ENCODE assay signal across 8 cellular contexts in genomic region chr2:222318026-222318711, GRCh38. TPM values are rescaled to one million over a fixed set of nuclear protein-coding genes. Genes with fewer than 3 reads are reported as not detected.
A peak's percentile ranks its signal among the peaks of the same experiment; 100 is the strongest.
DNase-seq lines count a peak whose midpoint lies in the region; ATAC-seq, FAIRE-seq and TF ChIP-seq lines count a peak whose summit lies in the region.

No MANE protein-coding gene starts in this region.

- H2AFZ ChIP-seq in ACC112 (ENCODE audit: low read length, unreplicated experiment) = no peak overlapping the region

- H3K79me2 ChIP-seq in ACC112 (ENCODE audit: control insufficient read depth, insufficient read depth, low read length, unreplicated experiment) = no peaks in the 10 kb centered on the region

- no peaks in the 10 kb centered on the region for H3K9me3 Mint-ChIP-seq in central memory CD8-positive, alpha-beta T cell

- CTCF ChIA-PET in RWPE1 (lab: Yijun Ruan, JAX) = interaction anchor here (0.6 to 1.5 kb wide), 14 partner anchors 24 to 707 kb away, joined by 3 to 17 read pairs (median 4); no protein-coding TSS in a partner anchor

- peaks cover 76% of the 10 kb centered on the region for H3K27me3 Mint-ChIP-seq in central memory CD8-positive, alpha-beta T cell

- no peak overlapping the region for H3K9ac ChIP-seq in kidney (ENCODE audit: low read length in 2 of 2)

- no peaks in the 10 kb centered on the region for H3K36me3 Mint-ChIP-seq in central memory CD8-positive, alpha-beta T cell (ENCODE audit: insufficient read depth)

- H3K36me3 ChIP-seq in ACC112 (ENCODE audit: insufficient read depth, low read length) = no peaks in the 10 kb centered on the region
- no peaks in the 10 kb centered on the region for H3K36me3 ChIP-seq in kidney (ENCODE audit: control insufficient read depth in 1 of 2, insufficient read depth in 2 of 2, low read length in 2 of 2)
- H3K36me3 ChIP-seq in spleen = no peaks in the 10 kb centered on the region

- intact Hi-C loops in kidney (cut with DNase I) (no loop called here), spleen (cut with DNase I; ENCODE audit: low total_unique reads) (loop anchor here (5.0 kb wide), 1 partner anchor 249 kb away; no protein-coding TSS in a partner anchor)

- peaks cover 88% of the 10 kb centered on the region for H3K27me3 ChIP-seq in ACC112 (ENCODE audit: insufficient read depth, low read length)
- H3K27me3 ChIP-seq in spleen (replicated peaks in 1 of 7) = peaks cover 2 to 97% (median 54%) of the 10 kb centered on the region in 7 donors

- 0 to 2% (median 1%) methylated on average over 40 to 41 of the region's 41 CpGs for WGBS in spleen, 5 donors

- no peak for TF ChIP-seq POLR2A in spleen (IDR thresholded peaks at IDR 0.05)

- no peaks in the 10 kb centered on the region for H3K4me1 ChIP-seq in ACC112 (ENCODE audit: control insufficient read depth, insufficient read depth, low read length, unreplicated experiment)
- H3K4me1 ChIP-seq in kidney (ENCODE audit: control insufficient read depth in 1 of 2, insufficient read depth in 1 of 2, low read depth in 1 of 2, low read length in 2 of 2) = peaks cover 0 to 3% of the 10 kb centered on the region in 2 donors
- peaks cover 5 to 30% (median 20%) of the 10 kb centered on the region in 6 donors for H3K4me1 ChIP-seq in spleen

- H3K9me3 ChIP-seq in kidney (ENCODE audit: control insufficient read depth in 1 of 2, low read length in 2 of 2) = no peaks in the 10 kb centered on the region
- H3K9me3 ChIP-seq in spleen = no peaks in the 10 kb centered on the region

- peak; percentile 83 for DNase-seq in GM10266 (ENCODE audit: extremely low spot score)
- peak; percentile 78 for DNase-seq in HCEC 1CT
- peak; percentile 62 for DNase-seq in LHCN-M2 (ENCODE audit: low read depth)
- DNase-seq in RWPE1 (ENCODE audit: low spot score) = peak; percentile 71
- no peak for DNase-seq in central memory CD8-positive, alpha-beta T cell (ENCODE audit: low spot score in 2 of 2)
- peak; percentile 83 for DNase-seq in kidney
- peak; percentile 90 for DNase-seq in spleen

- H3K27ac Mint-ChIP-seq in central memory CD8-positive, alpha-beta T cell (ENCODE audit: low read depth) = no peak overlapping the region

- POLR2A ChIA-PET in RWPE1 (lab: Yijun Ruan, JAX; ENCODE audit: low non-redundant PET) = interaction anchor here (0.6 kb wide), 1 partner anchor 165 kb away, joined by 3 read pairs; no protein-coding TSS in a partner anchor

- H3K4me3 ChIP-seq in ACC112 (ENCODE audit: low read depth, low read length) (peak overlapping the region; percentile 75), kidney (ENCODE audit: low read length in 2 of 2) (peak overlapping the region; percentile 74 to 75), spleen (peak overlapping the region; percentile 20 to 69 (median 50))

- peak overlapping the region; percentile 70 for H3K4me3 Mint-ChIP-seq in central memory CD8-positive, alpha-beta T cell

- peaks cover 6% of the 10 kb centered on the region for H3K4me1 Mint-ChIP-seq in central memory CD8-positive, alpha-beta T cell

- TF ChIP-seq CTCF in GM10266 (IDR thresholded peaks at IDR 0.05; ENCODE audit: control insufficient read depth, insufficient read depth, low read depth, missing control alignments) (peak; percentile 64), RWPE1 (conservative IDR thresholded peaks at IDR 0.05; ENCODE audit: low read depth) (peak; percentile 60), kidney (IDR thresholded peaks at IDR 0.05; ENCODE audit: borderline replicate concordance, extremely low read depth, insufficient read depth) (peak; percentile 60), spleen (IDR thresholded peaks at IDR 0.05 in 8 of 11, conservative IDR thresholded peaks at IDR 0.05 in 3 of 11) (peak in 5 of 11 experiments; percentile 19 to 33 (median 21))

- ATAC-seq in central memory CD8-positive, alpha-beta T cell (replicated peaks; ENCODE audit: extremely low read depth, poor library complexity, severe bottlenecking) = peak; percentile 40

- H3K27ac ChIP-seq in ACC112 (ENCODE audit: low read depth, low read length) (no peak overlapping the region), RWPE1 (peak overlapping the region; percentile 70), kidney (ENCODE audit: low read depth in 2 of 2, low read length in 2 of 2) (no peak overlapping the region), spleen (no peak overlapping the region)

- FAIRE-seq in kidney (lab: Jason Lieb, UNC) = no peak

RNA-seq across cellular contexts. Expression of gene PAX3, which starts 19.4 kb away (rescaled TPM):
- total RNA-seq in LHCN-M2 (2014; rRNA removed) (1.6 and 3.9 TPM in 2 replicates), kidney (not detected), spleen (under 1 TPM in 1 of 7 donors, not detected in 6; 0.26 TPM)
- 0.78 TPM for polyA plus RNA-seq in LHCN-M2 (2012)
- polyA plus RNA-seq in kidney (ENCODE audit: insufficient read depth, low read depth, low replicate concordance) (not detected), spleen (not detected)

Comparison
In these comparisons a context has a peak if more than half of its experiments do, and no peak if none do; other contexts are left out.
1. DNase-seq: peak in GM10266 (single experiment), HCEC 1CT (single experiment), LHCN-M2 (single experiment), RWPE1 (single experiment), kidney (single experiment) and spleen (single experiment); none in central memory CD8-positive, alpha-beta T cell (0 of 2).
2. Peak in every context shown above with its lines, with median percentiles within 50 percentile points of each other: H3K4me3 ChIP-seq.